8 cellular contexts compared by ENCODE assay signal in the genomic region with DNA sequence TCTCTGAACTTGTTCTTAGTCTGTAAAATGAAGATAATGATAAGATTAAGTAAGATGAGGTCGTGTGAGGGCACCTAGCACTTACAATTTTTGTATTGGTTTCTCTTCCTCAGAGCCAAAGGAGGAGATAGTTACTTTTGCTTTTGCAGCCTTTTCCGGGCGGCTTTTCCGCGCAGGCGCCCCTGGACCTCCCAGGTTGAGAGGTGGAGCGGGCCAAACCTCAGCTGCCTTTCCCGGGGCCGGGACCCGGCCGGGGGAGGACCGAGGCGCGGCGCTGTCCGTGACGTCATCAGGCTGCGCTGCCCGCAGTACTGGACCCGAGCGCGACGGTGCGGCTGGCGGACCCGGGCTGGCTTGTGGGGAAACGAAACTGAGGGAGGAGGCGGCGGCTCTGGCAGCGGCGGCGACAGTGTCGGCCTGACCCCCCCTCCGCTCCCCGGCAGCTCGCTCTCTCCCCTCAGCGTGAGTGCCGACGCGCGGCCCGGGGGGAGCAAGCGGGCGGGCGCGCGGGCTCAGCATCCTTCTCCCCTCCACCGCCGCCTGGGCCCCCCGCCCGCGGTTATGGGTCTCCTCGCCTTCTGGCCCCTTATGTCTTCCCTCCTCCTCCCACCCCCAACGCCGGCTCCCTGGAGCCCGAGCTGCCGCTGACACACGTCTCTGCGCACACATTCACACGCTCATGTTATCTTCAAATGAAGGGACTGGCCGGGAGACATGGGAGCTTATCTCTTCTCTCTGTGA. TPM values are rescaled to one million over a fixed set of nuclear protein-coding genes. Genes with fewer than 3 reads are reported as not detected.
A peak's percentile ranks its signal among the peaks of the same experiment; 100 is the strongest.
DNase-seq lines count a peak whose midpoint lies in the region; ATAC-seq and TF ChIP-seq lines count a peak whose summit lies in the region.

A gene with protein sequence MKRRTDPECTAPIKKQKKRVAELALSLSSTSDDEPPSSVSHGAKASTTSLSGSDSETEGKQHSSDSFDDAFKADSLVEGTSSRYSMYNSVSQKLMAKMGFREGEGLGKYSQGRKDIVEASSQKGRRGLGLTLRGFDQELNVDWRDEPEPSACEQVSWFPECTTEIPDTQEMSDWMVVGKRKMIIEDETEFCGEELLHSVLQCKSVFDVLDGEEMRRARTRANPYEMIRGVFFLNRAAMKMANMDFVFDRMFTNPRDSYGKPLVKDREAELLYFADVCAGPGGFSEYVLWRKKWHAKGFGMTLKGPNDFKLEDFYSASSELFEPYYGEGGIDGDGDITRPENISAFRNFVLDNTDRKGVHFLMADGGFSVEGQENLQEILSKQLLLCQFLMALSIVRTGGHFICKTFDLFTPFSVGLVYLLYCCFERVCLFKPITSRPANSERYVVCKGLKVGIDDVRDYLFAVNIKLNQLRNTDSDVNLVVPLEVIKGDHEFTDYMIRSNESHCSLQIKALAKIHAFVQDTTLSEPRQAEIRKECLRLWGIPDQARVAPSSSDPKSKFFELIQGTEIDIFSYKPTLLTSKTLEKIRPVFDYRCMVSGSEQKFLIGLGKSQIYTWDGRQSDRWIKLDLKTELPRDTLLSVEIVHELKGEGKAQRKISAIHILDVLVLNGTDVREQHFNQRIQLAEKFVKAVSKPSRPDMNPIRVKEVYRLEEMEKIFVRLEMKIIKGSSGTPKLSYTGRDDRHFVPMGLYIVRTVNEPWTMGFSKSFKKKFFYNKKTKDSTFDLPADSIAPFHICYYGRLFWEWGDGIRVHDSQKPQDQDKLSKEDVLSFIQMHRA (plus strand): TSS at position 306 of the 741 bp plus-strand sequence. CDS start 2,409 bp downstream, outside the sequence.

- H3K27me3 ChIP-seq in Peyer's patch: no peaks in the 10 kb centered on the region
- H3K27me3 ChIP-seq in muscle layer of colon (ENCODE audit: control insufficient read depth in 1 of 2, insufficient read depth in 2 of 2, low read length in 2 of 2): no peaks in the 10 kb centered on the region

- H3K4me3 ChIP-seq in Peyer's patch: peak within 1 kb of the TSS; percentile 77 to 96 (median 89)
- peak within 1 kb of the TSS; percentile 71 to 85 for H3K4me3 ChIP-seq in muscle layer of colon (ENCODE audit: low read depth in 1 of 2, low read length in 2 of 2)

- peak within 1 kb of the TSS; percentile 94 for H3K9ac ChIP-seq in muscle layer of colon (ENCODE audit: low read length)

- H3K36me3 ChIP-seq in Peyer's patch: peaks cover 0 to 21% (median 0%) of the 10 kb centered on the region in 3 donors
- peaks cover 26% of the 10 kb centered on the region for H3K36me3 ChIP-seq in muscle layer of colon (ENCODE audit: insufficient read depth, low read length)

- H3K4me1 ChIP-seq in Peyer's patch (peaks cover 0 to 12% (median 5%) of the 10 kb centered on the region in 4 donors), muscle layer of colon (ENCODE audit: insufficient read depth, low read length) (peaks cover 20% of the 10 kb centered on the region)

- H3K9me3 ChIP-seq in Peyer's patch: no peaks in the 10 kb centered on the region
- H3K9me3 ChIP-seq in muscle layer of colon (ENCODE audit: low read length): no peaks in the 10 kb centered on the region

- TF ChIP-seq CTCF in Peyer's patch (IDR thresholded peaks at IDR 0.05): no peak

- peak; percentile 79 for DNase-seq in DMS79 (lab: John Stamatoyannopoulos, UW)
- DNase-seq in KG1 (lab: John Stamatoyannopoulos, UW): peak; percentile 47
- DNase-seq in Peyer's patch: peak; percentile 94 to 98 (median 97)
- DNase-seq in activated T-cell treated with anti-CD3 and anti-CD28 coated beads, Interleukin-2, amount 50 U/mL, for 48 hours: peak; percentile 96 to 98
- peak; percentile 93 for DNase-seq in stimulated activated CD8-positive, alpha-beta memory T cell treated with anti-CD3 and anti-CD28 coated beads, Interleukin-7, amount 100 ng/mL, for 24 hours (ENCODE audit: low read depth)

- peak; percentile 74 for ATAC-seq in GM21737 (IDR thresholded peaks at IDR 0.05; ENCODE audit: unreplicated experiment)
- ATAC-seq in esophagus mucosa: peak; percentile 99

- H3K27ac ChIP-seq in Peyer's patch (peak within 1 kb of the TSS; percentile 89 to 94 (median 92)), muscle layer of colon (ENCODE audit: low read depth, low read length) (peak within 1 kb of the TSS; percentile 93)

- peak; percentile 62 to 74 for TF ChIP-seq POLR2A in Peyer's patch (IDR thresholded peaks at IDR 0.05)

RNA-seq across cellular contexts. Expression of the gene that starts here (rescaled TPM):
- 100 to 1,000 TPM in 1 of 4 donors, 10 to 100 TPM in 3; 19.3 to 135 (median 41.7) TPM for total RNA-seq in Peyer's patch
- 16.5 TPM for total RNA-seq in esophagus mucosa

Comparison
In these comparisons a context has a peak if more than half of its experiments do, and no peak if none do; other contexts are left out.
1. Peak in every context shown above with its lines: DNase-seq, ATAC-seq, H3K4me3 ChIP-seq and H3K27ac ChIP-seq.
2. DNase-seq: peak in every context shown above with its lines; median percentile 97 in Peyer's patch; 97 in activated T-cell treated with anti-CD3 and anti-CD28 coated beads, Interleukin-2, amount 50 U/mL, for 48 hours; 93 in stimulated activated CD8-positive, alpha-beta memory T cell treated with anti-CD3 and anti-CD28 coated beads, Interleukin-7, amount 100 ng/mL, for 24 hours; 79 in DMS79; 47 in KG1.